1 cellular context compared by ENCODE assay signal in the genomic region with DNA sequence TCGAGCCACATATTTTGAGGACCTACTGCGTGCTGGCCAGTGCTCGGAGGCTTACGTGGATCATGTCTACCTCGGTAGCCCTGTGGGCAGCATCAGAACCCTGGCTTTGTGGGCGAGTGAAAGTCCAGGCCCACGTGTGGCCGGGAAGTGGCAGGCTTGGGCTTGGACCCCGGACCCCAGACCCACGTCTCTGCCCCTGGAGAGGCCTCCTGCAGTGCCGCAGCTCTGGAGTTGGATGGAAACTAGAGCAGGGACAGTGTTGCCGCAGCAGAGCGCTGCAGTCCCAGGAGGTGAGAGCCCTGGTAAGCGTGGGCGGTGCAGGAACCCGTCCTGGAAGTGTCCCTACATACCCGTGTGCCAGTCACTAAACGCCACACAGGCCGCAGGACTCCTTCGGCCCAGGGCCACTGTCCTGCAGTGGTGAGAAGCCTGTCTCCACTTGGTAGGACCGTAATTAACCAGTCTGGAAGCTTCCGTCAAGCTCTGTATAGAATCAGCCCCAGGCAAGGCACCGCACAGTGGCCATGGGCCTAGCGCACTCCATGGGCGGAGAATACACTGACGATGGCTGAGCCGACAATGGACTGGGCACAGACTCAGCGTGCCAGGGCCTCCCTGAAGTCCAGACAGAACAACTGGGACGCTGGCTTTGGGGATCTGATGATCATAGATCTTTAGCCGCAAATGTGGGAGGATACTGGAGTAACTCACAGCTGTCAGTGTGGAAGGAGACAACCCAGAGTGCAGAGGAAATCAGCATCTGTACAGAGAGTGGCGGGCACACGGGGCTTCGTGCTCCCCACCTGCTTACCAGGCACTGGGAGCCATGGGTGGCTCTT.
TF ChIP-seq lines count a peak whose summit lies in the region.

No MANE protein-coding gene starts in this region.

TF ChIP-seq in HepG2, 621 proteins besides CTCF, POLR2A, EP300 and RAD21 (continued from another document):
- TF ChIP-seq, protein P1, sequence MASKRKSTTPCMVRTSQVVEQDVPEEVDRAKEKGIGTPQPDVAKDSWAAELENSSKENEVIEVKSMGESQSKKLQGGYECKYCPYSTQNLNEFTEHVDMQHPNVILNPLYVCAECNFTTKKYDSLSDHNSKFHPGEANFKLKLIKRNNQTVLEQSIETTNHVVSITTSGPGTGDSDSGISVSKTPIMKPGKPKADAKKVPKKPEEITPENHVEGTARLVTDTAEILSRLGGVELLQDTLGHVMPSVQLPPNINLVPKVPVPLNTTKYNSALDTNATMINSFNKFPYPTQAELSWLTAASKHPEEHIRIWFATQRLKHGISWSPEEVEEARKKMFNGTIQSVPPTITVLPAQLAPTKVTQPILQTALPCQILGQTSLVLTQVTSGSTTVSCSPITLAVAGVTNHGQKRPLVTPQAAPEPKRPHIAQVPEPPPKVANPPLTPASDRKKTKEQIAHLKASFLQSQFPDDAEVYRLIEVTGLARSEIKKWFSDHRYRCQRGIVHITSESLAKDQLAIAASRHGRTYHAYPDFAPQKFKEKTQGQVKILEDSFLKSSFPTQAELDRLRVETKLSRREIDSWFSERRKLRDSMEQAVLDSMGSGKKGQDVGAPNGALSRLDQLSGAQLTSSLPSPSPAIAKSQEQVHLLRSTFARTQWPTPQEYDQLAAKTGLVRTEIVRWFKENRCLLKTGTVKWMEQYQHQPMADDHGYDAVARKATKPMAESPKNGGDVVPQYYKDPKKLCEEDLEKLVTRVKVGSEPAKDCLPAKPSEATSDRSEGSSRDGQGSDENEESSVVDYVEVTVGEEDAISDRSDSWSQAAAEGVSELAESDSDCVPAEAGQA (IDR thresholded peaks at IDR 0.05; ENCODE audit: low read depth), result no peak
- TF ChIP-seq, protein P1 (CRISPR knock-in tag; IDR thresholded peaks at IDR 0.05; ENCODE audit: borderline replicate concordance), result no peak
- TF ChIP-seq ZNF496 (CRISPR knock-in tag; IDR thresholded peaks at IDR 0.05; ENCODE audit: insufficient replicate concordance), result no peak
